Comparison of ENCODE assay signal across 16 cellular contexts in the genomic region with DNA sequence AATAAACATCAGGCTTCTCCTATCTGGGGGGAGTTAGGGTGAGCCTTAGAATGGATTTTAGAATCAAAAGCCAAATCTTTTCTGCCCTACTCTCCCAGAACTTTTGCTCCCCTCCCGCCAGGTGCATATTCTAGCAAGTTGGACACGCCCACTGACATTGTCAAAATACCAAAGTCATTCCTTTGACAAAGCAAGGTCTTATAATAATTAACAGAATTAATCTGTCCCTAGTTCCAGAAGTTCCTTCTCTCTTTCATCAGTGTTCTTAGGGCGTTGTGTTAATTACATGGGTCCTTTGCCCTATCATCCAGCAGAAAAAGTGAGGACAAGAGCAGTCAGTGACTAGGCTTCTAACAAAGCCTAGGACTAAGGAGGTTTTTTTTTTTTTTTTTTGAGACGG. TPM values are rescaled to one million over a fixed set of nuclear protein-coding genes. Genes with fewer than 3 reads are reported as not detected.
DNase-seq lines count a peak whose midpoint lies in the region; ATAC-seq and TF ChIP-seq lines count a peak whose summit lies in the region.
"Had no signal": no experiment of that assay in that cellular context is flagged by ENCODE, and none has a peak within 500 bp of the region (broad histone marks: within the 10 kb centered on the region; RNA-seq: fewer than 3 reads in every experiment).

No MANE protein-coding gene starts in this region.

- H3K9ac ChIP-seq in SU-DHL-6 (ENCODE audit: low read length) = no peak overlapping the region

- H3K4me3 Mint-ChIP-seq in activated T-cell treated with anti-CD3 and anti-CD28 coated beads, Interleukin-2, amount 50 U/mL, for 72 hours = peak overlapping the region; percentile 85 to 94
- peak overlapping the region; percentile 60 to 89 for H3K4me3 Mint-ChIP-seq in stimulated activated naive B cell treated with anti-CD40 and anti-IgM and Interleukin-4, amounts not matched to agents 10 μg/mL and 1 μg/mL and 100 μg/mL, for 72 hours

- H3K27me3 ChIP-seq in SU-DHL-6 (ENCODE audit: low read length) = no peaks in the 10 kb centered on the region
- H3K27me3 ChIP-seq: tibial artery had no signal

- H3K27me3 Mint-ChIP-seq in activated T-cell treated with anti-CD3 and anti-CD28 coated beads, Interleukin-2, amount 50 U/mL, for 72 hours (ENCODE audit: low read depth) = no peaks in the 10 kb centered on the region
- no peaks in the 10 kb centered on the region for H3K27me3 Mint-ChIP-seq in stimulated activated naive B cell treated with anti-CD40 and anti-IgM and Interleukin-4, amounts not matched to agents 10 μg/mL and 1 μg/mL and 100 μg/mL, for 72 hours

- no peaks in the 10 kb centered on the region for H4K20me1 ChIP-seq in SU-DHL-6 (ENCODE audit: low read depth, low read length)

- peaks cover 5% of the 10 kb centered on the region; the same call in 1 of the 2 replicates for H3K36me3 ChIP-seq in SU-DHL-6 (ENCODE audit: low read length)

- H3F3A ChIP-seq in SU-DHL-6 (ENCODE audit: insufficient read depth) = peaks cover 5% of the 10 kb centered on the region; the same call in 1 of the 2 replicates

- H3K27ac ChIP-seq in SU-DHL-6 (ENCODE audit: low read depth, low read length) = no peak overlapping the region

- no peak overlapping the region for H2AFZ ChIP-seq in SU-DHL-6 (ENCODE audit: low read depth, low read length, severe bottlenecking)

- peaks cover 15 to 25% of the 10 kb centered on the region in 2 donors for H3K36me3 Mint-ChIP-seq in activated T-cell treated with anti-CD3 and anti-CD28 coated beads, Interleukin-2, amount 50 U/mL, for 72 hours (ENCODE audit: insufficient read depth in 2 of 2)
- H3K36me3 Mint-ChIP-seq in stimulated activated naive B cell treated with anti-CD40 and anti-IgM and Interleukin-4, amounts not matched to agents 10 μg/mL and 1 μg/mL and 100 μg/mL, for 72 hours = peaks cover 42 to 47% of the 10 kb centered on the region in 2 donors

- H3K9me3 ChIP-seq in SU-DHL-6 (ENCODE audit: insufficient read depth, low read length) = no peaks in the 10 kb centered on the region
- H3K9me3 ChIP-seq: tibial artery had no signal

- H3K4me1 Mint-ChIP-seq in activated T-cell treated with anti-CD3 and anti-CD28 coated beads, Interleukin-2, amount 50 U/mL, for 72 hours (ENCODE audit: low read depth) = peaks cover 43% of the 10 kb centered on the region
- peaks cover 24 to 52% of the 10 kb centered on the region in 2 donors for H3K4me1 Mint-ChIP-seq in stimulated activated naive B cell treated with anti-CD40 and anti-IgM and Interleukin-4, amounts not matched to agents 10 μg/mL and 1 μg/mL and 100 μg/mL, for 72 hours

- peak overlapping the region; percentile 55 for H3K27ac Mint-ChIP-seq in activated T-cell treated with anti-CD3 and anti-CD28 coated beads, Interleukin-2, amount 50 U/mL, for 72 hours
- peak overlapping the region; percentile 7 for H3K27ac Mint-ChIP-seq in stimulated activated naive B cell treated with anti-CD40 and anti-IgM and Interleukin-4, amounts not matched to agents 10 μg/mL and 1 μg/mL and 100 μg/mL, for 72 hours

- no peak for ATAC-seq in activated T-cell treated with anti-CD3 and anti-CD28 coated beads, Interleukin-2, amount 50 U/mL, for 72 hours (replicated peaks in 1 of 2)
- no peak for ATAC-seq in stimulated activated naive B cell treated with anti-CD40 and anti-IgM and Interleukin-4, amounts not matched to agents 10 μg/mL and 1 μg/mL and 100 μg/mL, for 72 hours (replicated peaks)
- no peak for ATAC-seq in HG02571 (IDR thresholded peaks at IDR 0.05; ENCODE audit: unreplicated experiment)
- ATAC-seq in GM18873 (IDR thresholded peaks at IDR 0.05; ENCODE audit: low FRiP score, unreplicated experiment) = no peak
- ATAC-seq: activated CD4-positive, CD25-positive, alpha-beta regulatory T cell treated with anti-CD3 and anti-CD28 coated beads, Interleukin-2, amount 50 U/mL, for 24 hours had no signal

- no peaks in the 10 kb centered on the region for H3K9me2 ChIP-seq in SU-DHL-6 (replicated peaks; ENCODE audit: insufficient read depth, low read length)

- no peaks in the 10 kb centered on the region for H3K9me3 Mint-ChIP-seq in activated T-cell treated with anti-CD3 and anti-CD28 coated beads, Interleukin-2, amount 50 U/mL, for 72 hours
- no peaks in the 10 kb centered on the region for H3K9me3 Mint-ChIP-seq in stimulated activated naive B cell treated with anti-CD40 and anti-IgM and Interleukin-4, amounts not matched to agents 10 μg/mL and 1 μg/mL and 100 μg/mL, for 72 hours

- H3K4me3 ChIP-seq in SU-DHL-6 (ENCODE audit: insufficient read depth, low read length, poor library complexity, severe bottlenecking) (no peak overlapping the region), fibroblast of pulmonary artery (replicated peaks; ENCODE audit: low read depth, low read length) (peak overlapping the region; percentile 10)
- H3K4me3 ChIP-seq: tibial artery had no signal

- H3K79me2 ChIP-seq in SU-DHL-6 (ENCODE audit: insufficient read depth, low read length) = peaks cover 30% of the 10 kb centered on the region

- TF ChIP-seq CTCF in SU-DHL-6 (IDR thresholded peaks at IDR 0.05; ENCODE audit: insufficient read depth, low read length, poor library complexity, severe bottlenecking) = no peak
- no peak for TF ChIP-seq CTCF in fibroblast of pulmonary artery (IDR thresholded peaks at IDR 0.05; ENCODE audit: low read length, missing control alignments)

- DNase-seq in activated T-cell treated with anti-CD3 and anti-CD28 coated beads, Interleukin-2, amount 50 U/mL, for 72 hours = no peak
- DNase-seq in activated T-cell treated with anti-CD3 and anti-CD28 coated beads, Interleukin-2, amount 50 U/mL, for 1 hour = no peak
- DNase-seq in fibroblast of pulmonary artery (ENCODE audit: low read depth) = no peak
- no peak for DNase-seq in stimulated activated naive B cell treated with anti-CD40 and anti-IgM and Interleukin-4, amounts not matched to agents 10 μg/mL and 1 μg/mL and 100 μg/mL, for 72 hours
- no peak for DNase-seq in DMS 273 treated with DMSO at 0.1 percent for 48 hours (lab: John Stamatoyannopoulos, UW)
- DNase-seq: anterior cingulate cortex, NCI-H1105 treated with DMSO at 0.1 percent for 48 hours, NCI-H524, Right ventricle myocardium superior had no signal

- H3K4me2 ChIP-seq in SU-DHL-6 (ENCODE audit: low read depth, low read length, poor library complexity, severe bottlenecking) = peak overlapping the region; percentile 74

RNA-seq across cellular contexts. Expression of gene PRR13, which starts 2.4 kb away (rescaled TPM):
- total RNA-seq in activated T-cell treated with anti-CD3 and anti-CD28 coated beads, Interleukin-2, amount 50 U/mL, for 72 hours = 100 to 1,000 TPM; 109 to 145 TPM

RNA-seq across cellular contexts. Expression of gene PCBP2, which starts 7.9 kb away (rescaled TPM):
- 1,000 to 10,000 TPM; 1,155 to 1,265 TPM for total RNA-seq in activated T-cell treated with anti-CD3 and anti-CD28 coated beads, Interleukin-2, amount 50 U/mL, for 72 hours

RNA-seq across cellular contexts. Expression of gene AMHR2, which starts 20.3 kb away (rescaled TPM):
- total RNA-seq in activated T-cell treated with anti-CD3 and anti-CD28 coated beads, Interleukin-2, amount 50 U/mL, for 72 hours = not detected
- total RNA-seq: G401, lung microvascular endothelial cell, Right ventricle myocardium superior had no signal

RNA-seq across cellular contexts. Expression of gene MAP3K12, which starts 55.3 kb away (rescaled TPM):
- total RNA-seq in activated T-cell treated with anti-CD3 and anti-CD28 coated beads, Interleukin-2, amount 50 U/mL, for 72 hours = 10 to 100 TPM; 18.8 to 23.7 TPM

RNA-seq across cellular contexts. Expression of gene TARBP2, which starts 57.1 kb away (rescaled TPM):
- total RNA-seq in activated T-cell treated with anti-CD3 and anti-CD28 coated beads, Interleukin-2, amount 50 U/mL, for 72 hours = 10 to 100 TPM; 37.7 to 40.7 TPM
